ENCODE assay signal across 1 cellular context in the genomic region with DNA sequence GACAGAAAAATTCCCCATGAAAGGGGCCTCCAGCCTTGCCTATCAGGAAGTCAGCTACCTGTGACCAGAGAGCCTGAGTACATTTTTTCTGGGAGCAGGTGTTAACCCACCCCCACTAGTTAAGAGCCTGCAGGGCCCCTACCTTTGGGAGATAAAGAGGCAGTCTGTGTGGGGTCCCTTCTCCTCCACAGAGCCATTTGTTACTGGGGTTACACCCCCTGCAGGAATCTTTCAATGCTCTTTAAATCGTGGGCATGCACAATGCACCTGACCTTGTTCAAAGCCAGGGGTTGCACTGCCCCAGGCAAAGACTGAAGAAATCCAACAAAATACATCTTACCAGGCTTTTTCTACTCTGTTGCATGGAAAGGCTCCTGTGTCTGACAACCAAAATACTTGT.
TF ChIP-seq lines count a peak whose summit lies in the region.

No MANE protein-coding gene starts in this region.

TF ChIP-seq in SK-N-SH, 30 proteins besides CTCF, POLR2A, EP300 and RAD21 (continued from another document):
- TF ChIP-seq, protein P1, sequence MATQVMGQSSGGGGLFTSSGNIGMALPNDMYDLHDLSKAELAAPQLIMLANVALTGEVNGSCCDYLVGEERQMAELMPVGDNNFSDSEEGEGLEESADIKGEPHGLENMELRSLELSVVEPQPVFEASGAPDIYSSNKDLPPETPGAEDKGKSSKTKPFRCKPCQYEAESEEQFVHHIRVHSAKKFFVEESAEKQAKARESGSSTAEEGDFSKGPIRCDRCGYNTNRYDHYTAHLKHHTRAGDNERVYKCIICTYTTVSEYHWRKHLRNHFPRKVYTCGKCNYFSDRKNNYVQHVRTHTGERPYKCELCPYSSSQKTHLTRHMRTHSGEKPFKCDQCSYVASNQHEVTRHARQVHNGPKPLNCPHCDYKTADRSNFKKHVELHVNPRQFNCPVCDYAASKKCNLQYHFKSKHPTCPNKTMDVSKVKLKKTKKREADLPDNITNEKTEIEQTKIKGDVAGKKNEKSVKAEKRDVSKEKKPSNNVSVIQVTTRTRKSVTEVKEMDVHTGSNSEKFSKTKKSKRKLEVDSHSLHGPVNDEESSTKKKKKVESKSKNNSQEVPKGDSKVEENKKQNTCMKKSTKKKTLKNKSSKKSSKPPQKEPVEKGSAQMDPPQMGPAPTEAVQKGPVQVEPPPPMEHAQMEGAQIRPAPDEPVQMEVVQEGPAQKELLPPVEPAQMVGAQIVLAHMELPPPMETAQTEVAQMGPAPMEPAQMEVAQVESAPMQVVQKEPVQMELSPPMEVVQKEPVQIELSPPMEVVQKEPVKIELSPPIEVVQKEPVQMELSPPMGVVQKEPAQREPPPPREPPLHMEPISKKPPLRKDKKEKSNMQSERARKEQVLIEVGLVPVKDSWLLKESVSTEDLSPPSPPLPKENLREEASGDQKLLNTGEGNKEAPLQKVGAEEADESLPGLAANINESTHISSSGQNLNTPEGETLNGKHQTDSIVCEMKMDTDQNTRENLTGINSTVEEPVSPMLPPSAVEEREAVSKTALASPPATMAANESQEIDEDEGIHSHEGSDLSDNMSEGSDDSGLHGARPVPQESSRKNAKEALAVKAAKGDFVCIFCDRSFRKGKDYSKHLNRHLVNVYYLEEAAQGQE (IDR thresholded peaks at IDR 0.05; ENCODE audit: low read depth, low read length), result no peak
- TF ChIP-seq TAF1 (IDR thresholded peaks at IDR 0.05; ENCODE audit: borderline replicate concordance, low read depth, low read length) (no peak), NFIC (IDR thresholded peaks at IDR 0.05; ENCODE audit: borderline replicate concordance) (no peak), GATA2 (CRISPR knock-in tag; IDR thresholded peaks at IDR 0.05) (no peak)
